1 cellular context compared by ENCODE assay signal in genomic region chr17:63698886-63699637, GRCh38.
TF ChIP-seq lines count a peak whose summit lies in the region.

No MANE protein-coding gene starts in this region.

TF ChIP-seq in HepG2, 621 proteins besides CTCF, POLR2A, EP300 and RAD21 (continued from another document and continues in another):
- TF ChIP-seq ZNF503 (CRISPR knock-in tag; IDR thresholded peaks at IDR 0.05) (no peak), ZNF143 (CRISPR knock-in tag; IDR thresholded peaks at IDR 0.05) (no peak), ZNF652 (CRISPR knock-in tag; IDR thresholded peaks at IDR 0.05; ENCODE audit: borderline replicate concordance, low read depth) (no peak), KAT8 (CRISPR knock-in tag; IDR thresholded peaks at IDR 0.05) (peak; percentile 43; the same call in 1 of the 2 replicates), ZNF44 (CRISPR knock-in tag; IDR thresholded peaks at IDR 0.05) (no peak), JUNB (CRISPR knock-in tag; IDR thresholded peaks at IDR 0.05; ENCODE audit: borderline replicate concordance) (no peak), ZBTB40 (IDR thresholded peaks at IDR 0.05) (no peak), ZBTB40 (CRISPR knock-in tag; IDR thresholded peaks at IDR 0.05) (0 out of 2 replicates have a peak, but pooled peaks have one; percentile 17), POLR2AphosphoS5 (IDR thresholded peaks at IDR 0.05; ENCODE audit: low read depth, low read length) (no peak), TIGD3 (CRISPR knock-in tag; IDR thresholded peaks at IDR 0.05; ENCODE audit: borderline replicate concordance) (no peak), ARID2 (CRISPR knock-in tag; IDR thresholded peaks at IDR 0.05; ENCODE audit: borderline replicate concordance) (no peak), THRA (CRISPR knock-in tag; IDR thresholded peaks at IDR 0.05; ENCODE audit: borderline replicate concordance) (peak; percentile 7; the same call in 1 of the 2 replicates), CSRNP1 (CRISPR knock-in tag; IDR thresholded peaks at IDR 0.05) (no peak), ZNF562 (CRISPR knock-in tag; IDR thresholded peaks at IDR 0.05; ENCODE audit: borderline replicate concordance) (no peak), STAG1 (CRISPR knock-in tag; IDR thresholded peaks at IDR 0.05) (no peak), BORCS8-MEF2B (CRISPR knock-in tag; IDR thresholded peaks at IDR 0.05) (no peak), ATF6 (CRISPR knock-in tag; conservative IDR thresholded peaks at IDR 0.05) (no peak), POLR2G (IDR thresholded peaks at IDR 0.05; ENCODE audit: low read depth, low read length) (no peak), ZNF18 (CRISPR knock-in tag; IDR thresholded peaks at IDR 0.05; ENCODE audit: insufficient replicate concordance) (no peak), RELA (CRISPR knock-in tag; IDR thresholded peaks at IDR 0.05) (no peak), ZNF878 (CRISPR knock-in tag; IDR thresholded peaks at IDR 0.05) (no peak), GATA4 (IDR thresholded peaks at IDR 0.05; ENCODE audit: borderline replicate concordance, low read depth) (no peak), JUN (CRISPR knock-in tag; IDR thresholded peaks at IDR 0.05) (no peak), ZNF10 (CRISPR knock-in tag; IDR thresholded peaks at IDR 0.05; ENCODE audit: borderline replicate concordance, low read depth) (no peak), MED1 (CRISPR knock-in tag; IDR thresholded peaks at IDR 0.05) (no peak), AGO2 (optimal IDR thresholded peaks at IDR 0.05; ENCODE audit: low read depth, low read length) (peak; percentile 64), ZNF619 (CRISPR knock-in tag; IDR thresholded peaks at IDR 0.05) (no peak), PCBP2 (optimal IDR thresholded peaks at IDR 0.05; ENCODE audit: low read depth, low read length, poor library complexity, severe bottlenecking) (no peak), ZNF235 (CRISPR knock-in tag; IDR thresholded peaks at IDR 0.05; ENCODE audit: borderline replicate concordance) (no peak; the same call in 1 of the 2 replicates), ZNF660 (CRISPR knock-in tag; IDR thresholded peaks at IDR 0.05; ENCODE audit: borderline replicate concordance, low read depth) (no peak), RCOR2 (CRISPR knock-in tag; IDR thresholded peaks at IDR 0.05) (no peak), DDIT3 (CRISPR knock-in tag; IDR thresholded peaks at IDR 0.05) (no peak), MTF2 (CRISPR knock-in tag; IDR thresholded peaks at IDR 0.05; ENCODE audit: borderline replicate concordance) (no peak), MTA1 (CRISPR knock-in tag; IDR thresholded peaks at IDR 0.05; ENCODE audit: borderline replicate concordance) (peak; percentile 38; the same call in 1 of the 2 replicates), ARID3A (IDR thresholded peaks at IDR 0.05; ENCODE audit: low read depth, low read length) (no peak)
